ENCODE assay signal across 9 cellular contexts in the genomic region with DNA sequence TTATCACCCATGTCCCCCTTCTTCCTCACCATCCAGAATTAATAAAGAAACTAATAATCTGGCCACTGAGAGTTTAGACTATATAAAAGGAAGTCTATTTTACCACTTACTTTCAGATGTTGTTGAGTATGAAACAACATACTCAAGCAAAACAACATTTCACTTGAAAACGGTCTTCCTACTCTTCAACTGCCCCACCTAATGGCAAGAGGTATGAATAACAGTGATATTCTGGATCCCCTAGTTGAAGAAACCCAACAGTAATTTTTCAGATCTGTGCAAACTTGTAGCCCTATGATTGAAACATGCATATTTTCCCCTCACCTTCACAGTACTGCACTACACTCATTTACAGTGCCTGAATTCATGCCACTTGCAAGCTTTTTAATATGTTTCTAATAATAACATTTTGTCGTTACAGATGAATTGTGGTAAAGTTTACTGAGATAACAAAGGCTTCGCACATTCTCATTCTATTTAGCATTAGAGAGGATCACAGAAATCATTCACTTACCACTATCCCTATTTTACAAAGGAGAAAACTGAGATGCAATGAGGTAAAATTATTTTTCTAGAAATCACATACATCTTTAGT.
DNase-seq lines count a peak whose midpoint lies in the region; ATAC-seq and TF ChIP-seq lines count a peak whose summit lies in the region.
"Had no signal": no experiment of that assay in that cellular context is flagged by ENCODE, and none has a peak within 500 bp of the region (broad histone marks: within the 10 kb centered on the region; RNA-seq: fewer than 3 reads in every experiment).

No MANE protein-coding gene starts in this region.

- H3K4me1 Mint-ChIP-seq in activated T-cell treated with anti-CD3 and anti-CD28 coated beads, Interleukin-2, amount 50 U/mL, for 4 hours (ENCODE audit: low read depth): no peaks in the 10 kb centered on the region

- DNase-seq in AG04449 (ENCODE audit: low read depth, low spot score) (no peak), Panc1 (ENCODE audit: low read depth, low spot score) (peak; percentile 7), hepatocyte (ENCODE audit: low spot score) (peak; percentile 35), ovary (no peak)
- DNase-seq in activated T-cell treated with anti-CD3 and anti-CD28 coated beads, Interleukin-2, amount 50 U/mL, for 4 hours: no peak
- DNase-seq in central memory CD4-positive, alpha-beta T cell: no peak

- H3K4me1 ChIP-seq in Panc1 (ENCODE audit: control insufficient read depth, insufficient read depth, low read length) (no peaks in the 10 kb centered on the region), hepatocyte (ENCODE audit: insufficient read depth) (no peaks in the 10 kb centered on the region), ovary (ENCODE audit: insufficient read depth) (no peaks in the 10 kb centered on the region)

- H3K9me3 ChIP-seq in Panc1 (ENCODE audit: control insufficient read depth, insufficient read depth, low read depth, low read length) (no peaks in the 10 kb centered on the region), hepatocyte (ENCODE audit: low read depth) (no peaks in the 10 kb centered on the region), ovary (no peaks in the 10 kb centered on the region)

- no peaks in the 10 kb centered on the region for H3K79me2 ChIP-seq in hepatocyte

- no peak overlapping the region for H2AFZ ChIP-seq in hepatocyte

- H3K4me3 ChIP-seq in AG04449 (ENCODE audit: low read depth, low read length) (no peak overlapping the region), Panc1 (ENCODE audit: low read depth in 2 of 2, low read length in 2 of 2) (no peak overlapping the region), hepatocyte (no peak overlapping the region), ovary (no peak overlapping the region)

- H3K36me3 ChIP-seq in Panc1 (ENCODE audit: control insufficient read depth, insufficient read depth, low read length): no peaks in the 10 kb centered on the region
- H3K36me3 ChIP-seq in hepatocyte (replicated peaks; ENCODE audit: insufficient read depth, low read depth): no peaks in the 10 kb centered on the region
- H3K36me3 ChIP-seq in ovary: no peaks in the 10 kb centered on the region

- H4K20me1 ChIP-seq in hepatocyte (ENCODE audit: insufficient read depth, poor library complexity, severe bottlenecking): no peaks in the 10 kb centered on the region

- peak; percentile 87 for ATAC-seq in GM18502 (IDR thresholded peaks at IDR 0.05; ENCODE audit: poor library complexity, unreplicated experiment)
- ATAC-seq in HG03139 (IDR thresholded peaks at IDR 0.05; ENCODE audit: unreplicated experiment): peak; percentile 77
- no peak for ATAC-seq in Panc1
- ATAC-seq in activated T-cell treated with anti-CD3 and anti-CD28 coated beads, Interleukin-2, amount 50 U/mL, for 4 hours: no peak

- no peaks in the 10 kb centered on the region for H3K27me3 ChIP-seq in Panc1 (ENCODE audit: control insufficient read depth, insufficient read depth, low read length)
- no peaks in the 10 kb centered on the region for H3K27me3 ChIP-seq in hepatocyte
- no peaks in the 10 kb centered on the region for H3K27me3 ChIP-seq in ovary

- H3K27me3 Mint-ChIP-seq in activated T-cell treated with anti-CD3 and anti-CD28 coated beads, Interleukin-2, amount 50 U/mL, for 4 hours (ENCODE audit: low read depth): no peaks in the 10 kb centered on the region
- H3K27me3 Mint-ChIP-seq: dendritic cell treated with granulocyte-macrophage colony-stimulating factor and Interleukin-4, amounts not matched to agents 40 ng/mL and 50 ng/mL, for 4 days had no signal

- TF ChIP-seq CTCF in AG04449 (IDR thresholded peaks at IDR 0.05; ENCODE audit: insufficient read depth, low read length, missing control alignments) (peak; percentile 47), Panc1 (IDR thresholded peaks at IDR 0.05) (peak; percentile 43; the same call in 1 of the 2 replicates), hepatocyte (IDR thresholded peaks at IDR 0.05; ENCODE audit: poor library complexity) (peak; percentile 48), ovary (IDR thresholded peaks at IDR 0.05) (no peak)

- CTCF ChIA-PET in AG04449 (lab: Yijun Ruan, JAX) (interaction anchor here (0.7 to 3.7 kb wide), 5 partner anchors 10 to 352 kb away, joined by 3 to 24 read pairs (median 4); no protein-coding TSS in a partner anchor), Panc1 (lab: Charles Lee) (no interaction called here)

- BruUV-seq in Panc1 (replicated peaks; lab: Mats Ljungman, UMichigan): no TSS peak

- no peaks in the 10 kb centered on the region for H3K9me3 Mint-ChIP-seq in activated T-cell treated with anti-CD3 and anti-CD28 coated beads, Interleukin-2, amount 50 U/mL, for 4 hours
- H3K9me3 Mint-ChIP-seq: dendritic cell treated with granulocyte-macrophage colony-stimulating factor and Interleukin-4, amounts not matched to agents 40 ng/mL and 50 ng/mL, for 4 days had no signal

- TF ChIP-seq EP300 in ovary (IDR thresholded peaks at IDR 0.05): no peak

- WGBS in hepatocyte (ENCODE audit: low lambda C conversion rate, missing lambda C conversion rate): 50% methylated on average over 3 of the region's 3 CpGs
- WGBS in ovary, 3 donors: 58 to 67% (median 65%) methylated on average over 3 of the region's 3 CpGs

- H3K9me2 ChIP-seq in hepatocyte (replicated peaks; ENCODE audit: insufficient read depth): no peaks in the 10 kb centered on the region

- no peak for TF ChIP-seq POLR2A in ovary (IDR thresholded peaks at IDR 0.05)

- intact Hi-C loops in Panc1 (cut with micrococcal nuclease; ENCODE audit: unreplicated experiment) (loop anchor here (5.0 kb wide), 1 partner anchor 349 kb away; no protein-coding TSS in a partner anchor), ovary (cut with DNase I) (no loop called here)

- H3K4me2 ChIP-seq in hepatocyte: no peak overlapping the region

- H3K27ac ChIP-seq in Panc1 (ENCODE audit: low read length) (no peak overlapping the region), hepatocyte (no peak overlapping the region), ovary (no peak overlapping the region)

- no peak overlapping the region for H3K4me3 Mint-ChIP-seq in activated T-cell treated with anti-CD3 and anti-CD28 coated beads, Interleukin-2, amount 50 U/mL, for 4 hours
- H3K4me3 Mint-ChIP-seq: dendritic cell treated with granulocyte-macrophage colony-stimulating factor and Interleukin-4, amounts not matched to agents 40 ng/mL and 50 ng/mL, for 4 days had no signal

- H3K36me3 Mint-ChIP-seq in activated T-cell treated with anti-CD3 and anti-CD28 coated beads, Interleukin-2, amount 50 U/mL, for 4 hours (ENCODE audit: insufficient read depth): no peaks in the 10 kb centered on the region

- POLR2A ChIA-PET in AG04449 (lab: Yijun Ruan, JAX): no interaction called here
- POLR2A ChIA-PET in Panc1 (lab: Charles Lee): no interaction called here

- in situ Hi-C loops in Panc1 (cut with HindIII; ENCODE audit: low pct_unique_long_range_greater_than_20kb, low sequenced_read_pairs): no loop called here

Comparison
In these comparisons a context has a peak if more than half of its experiments do, and no peak if none do; other contexts are left out.
1. DNase-seq: peak in Panc1 (single experiment) and hepatocyte (single experiment); none in AG04449 (single experiment), activated T-cell treated with anti-CD3 and anti-CD28 coated beads, Interleukin-2, amount 50 U/mL, for 4 hours (single experiment), ovary (0 of 5) and central memory CD4-positive, alpha-beta T cell (single experiment).
2. CTCF ChIP-seq: peak in AG04449 (single experiment), Panc1 (single experiment) and hepatocyte (single experiment); none in ovary (0 of 3).
3. ATAC-seq: peak in GM18502 (single experiment) and HG03139 (single experiment); none in Panc1 (single experiment) and activated T-cell treated with anti-CD3 and anti-CD28 coated beads, Interleukin-2, amount 50 U/mL, for 4 hours (0 of 2).